ENCODE assay signal across 16 cellular contexts in the genomic region with DNA sequence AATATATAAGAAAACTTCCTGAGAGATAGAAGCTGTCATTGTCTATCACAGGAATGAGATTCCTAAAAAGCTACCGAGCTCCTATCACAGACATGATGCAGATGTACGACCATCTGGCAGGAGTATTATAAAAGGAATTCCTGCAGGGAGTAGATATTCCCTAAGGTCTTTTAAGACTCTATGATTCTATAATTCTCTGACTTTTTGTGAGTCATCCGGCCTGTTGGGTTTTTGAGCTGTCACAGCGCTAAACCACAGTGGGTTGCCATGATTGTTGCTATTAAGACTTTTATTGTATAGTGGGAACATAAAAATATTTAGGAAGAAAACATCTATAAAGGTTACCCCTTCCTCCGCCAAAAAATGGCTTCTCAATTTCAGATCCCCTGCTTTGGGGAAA.
DNase-seq lines count a peak whose midpoint lies in the region; ATAC-seq and TF ChIP-seq lines count a peak whose summit lies in the region.
"Had no signal": no experiment of that assay in that cellular context is flagged by ENCODE, and none has a peak within 500 bp of the region (broad histone marks: within the 10 kb centered on the region; RNA-seq: fewer than 3 reads in every experiment).

No MANE protein-coding gene starts in this region.

- DNase-seq in ELR (ENCODE audit: low read depth) = peak; percentile 82
- peak; percentile 39 to 79 for DNase-seq in NCI-H524 (lab: John Stamatoyannopoulos, UW)
- DNase-seq in cardiac fibroblast (ENCODE audit: low read depth in 2 of 2) = peak; percentile 66 to 87
- no peak for DNase-seq in coronary artery (ENCODE audit: low spot score)
- DNase-seq in mucosa of gallbladder (ENCODE audit: low spot score) = no peak
- DNase-seq: Caco-2, H7, NCI-H2227 treated with DMSO at 0.1 percent for 48 hours, posterior cingulate gyrus, stomach had no signal

- no peak for ATAC-seq in HG02588 (IDR thresholded peaks at IDR 0.05; ENCODE audit: unreplicated experiment)
- no peak for ATAC-seq in GM21515 (IDR thresholded peaks at IDR 0.05; ENCODE audit: unreplicated experiment)
- ATAC-seq: activated T-helper 17 cell treated with anti-CD3 and anti-CD28 coated beads, Interleukin-2, amount 50 U/mL, for 72 hours; esophagus mucosa; K562 had no signal

- no peak for TF ChIP-seq CTCF in cardiac fibroblast (IDR thresholded peaks at IDR 0.05; ENCODE audit: low read depth, low read length)
- TF ChIP-seq CTCF in coronary artery (IDR thresholded peaks at IDR 0.05) = no peak

- H3K4me3 ChIP-seq in cardiac fibroblast (replicated peaks in 1 of 2; ENCODE audit: low read depth in 2 of 2, low read length in 2 of 2) (no peak overlapping the region), coronary artery (no peak overlapping the region)
- H3K4me3 ChIP-seq: K562, stomach, vagina had no signal

- no peak overlapping the region for H3K27ac ChIP-seq in coronary artery
- H3K27ac ChIP-seq: stomach, vagina had no signal

Comparison
In these comparisons a context has a peak if more than half of its experiments do, and no peak if none do; other contexts are left out.
1. DNase-seq: peak in ELR (single experiment), NCI-H524 (2 of 2) and cardiac fibroblast (2 of 2); none in coronary artery (single experiment) and mucosa of gallbladder (single experiment).